In the genomic region with DNA sequence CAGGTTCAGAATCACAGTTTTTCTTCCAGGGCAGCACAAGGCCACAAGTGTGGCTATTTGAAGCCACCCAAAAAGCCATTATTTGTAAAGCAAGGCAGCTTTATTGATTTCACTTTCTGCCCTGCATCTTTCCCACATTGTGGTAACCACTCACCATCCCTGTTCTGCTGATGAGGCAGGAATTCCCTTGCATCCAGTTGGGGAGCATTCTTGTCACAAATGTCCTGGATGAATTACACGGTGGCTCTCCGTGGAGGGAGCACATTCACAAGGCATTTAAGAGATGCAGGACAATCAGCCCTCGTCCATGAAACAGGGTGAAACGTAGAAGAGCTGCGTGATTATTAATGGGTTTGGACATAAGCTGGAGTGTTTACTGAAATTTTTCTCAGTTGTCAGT, we compare ENCODE assay signal across 1 cellular context.
A peak's percentile ranks its signal among the peaks of the same experiment; 100 is the strongest.
TF ChIP-seq lines count a peak whose summit lies in the region.

No MANE protein-coding gene starts in this region.

TF ChIP-seq in HepG2, 621 proteins besides CTCF, POLR2A, EP300 and RAD21 (continued from another document):
- TF ChIP-seq ZNF609 (CRISPR knock-in tag; IDR thresholded peaks at IDR 0.05; ENCODE audit: borderline replicate concordance) (no peak), MAFF (IDR thresholded peaks at IDR 0.05; ENCODE audit: low read depth, low read length) (0 out of 2 replicates have a peak, but pooled peaks have one; percentile 31), ATF1 (CRISPR knock-in tag; IDR thresholded peaks at IDR 0.05) (no peak), ZNF180 (CRISPR knock-in tag; IDR thresholded peaks at IDR 0.05; ENCODE audit: borderline replicate concordance, low read depth) (no peak)
TF ChIP-seq in HepG2: peak in this region for 2.
